8 cellular contexts compared by ENCODE assay signal in genomic region chr19:58558066-58558622, GRCh38. TPM values are rescaled to one million over a fixed set of nuclear protein-coding genes. Genes with fewer than 3 reads are reported as not detected.
A peak's percentile ranks its signal among the peaks of the same experiment; 100 is the strongest.
DNase-seq lines count a peak whose midpoint lies in the region; ATAC-seq and TF ChIP-seq lines count a peak whose summit lies in the region.

Gene UBE2M (minus strand): TSS chr19:58558611. CDS start chr19:58558381, 230 bp downstream.

- H3K4me1 Mint-ChIP-seq in effector memory CD8-positive, alpha-beta T cell (ENCODE audit: low read depth in 2 of 2) = peaks cover 48 to 63% of the 10 kb centered on the region in 2 donors

- H3K27ac Mint-ChIP-seq in effector memory CD8-positive, alpha-beta T cell = peak within 1 kb of the TSS; percentile 95 to 99

- H3K9me3 ChIP-seq in mucosa of rectum (ENCODE audit: control insufficient read depth in 2 of 2, low read length in 2 of 2) = no peaks in the 10 kb centered on the region

- H3K4me3 ChIP-seq in AG09309 (ENCODE audit: control insufficient read depth, low read depth, low read length) (peak within 1 kb of the TSS; percentile 93), WI38 (ENCODE audit: low read depth, low read length) (peak within 1 kb of the TSS; percentile 96), mucosa of rectum (ENCODE audit: low read length in 2 of 2) (peak within 1 kb of the TSS; percentile 81 to 98)

- TF ChIP-seq CTCF in AG09309 (IDR thresholded peaks at IDR 0.05; ENCODE audit: control insufficient read depth, insufficient read depth, low read depth, low read length, missing control alignments) = no peak
- TF ChIP-seq CTCF in WI38 (IDR thresholded peaks at IDR 0.05; ENCODE audit: low read depth, low read length) = no peak

- peak within 1 kb of the TSS; percentile 88 to 95 for H3K9ac ChIP-seq in mucosa of rectum (ENCODE audit: low read depth in 1 of 2, low read length in 2 of 2)

- peak within 1 kb of the TSS; percentile 99 to 100 for H3K27ac ChIP-seq in mucosa of rectum (ENCODE audit: low read depth in 2 of 2, low read length in 2 of 2)

- H3K36me3 ChIP-seq in mucosa of rectum (ENCODE audit: control insufficient read depth in 2 of 2, insufficient read depth in 2 of 2, low read length in 2 of 2) = peaks cover 8 to 10% of the 10 kb centered on the region in 2 donors

- ATAC-seq in HG02610 (IDR thresholded peaks at IDR 0.05; ENCODE audit: unreplicated experiment) = peak; percentile 0
- peak; percentile 19 for ATAC-seq in effector memory CD8-positive, alpha-beta T cell (replicated peaks)

- no peaks in the 10 kb centered on the region for H3K9me3 Mint-ChIP-seq in effector memory CD8-positive, alpha-beta T cell

- DNase-seq in AG09309 (ENCODE audit: low read depth) (no peak), ureter (ENCODE audit: low spot score) (peak; percentile 74), NOMO-1 treated with DMSO at 0.1 percent for 48 hours (lab: John Stamatoyannopoulos, UW; ENCODE audit: unreplicated experiment) (no peak), DMS53 (lab: John Stamatoyannopoulos, UW) (no peak)
- DNase-seq in effector memory CD8-positive, alpha-beta T cell = peak in 2 of 3 experiments; percentile 44 to 54

- peak within 1 kb of the TSS; percentile 96 to 99 for H3K4me3 Mint-ChIP-seq in effector memory CD8-positive, alpha-beta T cell

- no peaks in the 10 kb centered on the region for H3K27me3 Mint-ChIP-seq in effector memory CD8-positive, alpha-beta T cell

- peaks cover 69% of the 10 kb centered on the region for H3K36me3 Mint-ChIP-seq in effector memory CD8-positive, alpha-beta T cell (ENCODE audit: insufficient read depth)

- no peaks in the 10 kb centered on the region for H3K27me3 ChIP-seq in mucosa of rectum (ENCODE audit: control insufficient read depth in 2 of 2, insufficient read depth in 2 of 2, low read length in 2 of 2)

- peaks cover 55 to 56% of the 10 kb centered on the region in 2 donors for H3K4me1 ChIP-seq in mucosa of rectum (ENCODE audit: control insufficient read depth in 2 of 2, insufficient read depth in 2 of 2, low read length in 2 of 2)

RNA-seq across cellular contexts. Expression of gene UBE2M, which starts in this region (rescaled TPM):
- 60.7 TPM for total RNA-seq in ureter

Comparison
In these comparisons a context has a peak if more than half of its experiments do, and no peak if none do; other contexts are left out.
1. DNase-seq: peak in effector memory CD8-positive, alpha-beta T cell (2 of 3) and ureter (single experiment); none in AG09309 (single experiment), NOMO-1 treated with DMSO at 0.1 percent for 48 hours (single experiment) and DMS53 (single experiment).
2. Peak in every context shown above with its lines, with median percentiles within 50 percentile points of each other: H3K4me3 ChIP-seq.